32 cellular contexts compared by ENCODE assay signal in the genomic region with DNA sequence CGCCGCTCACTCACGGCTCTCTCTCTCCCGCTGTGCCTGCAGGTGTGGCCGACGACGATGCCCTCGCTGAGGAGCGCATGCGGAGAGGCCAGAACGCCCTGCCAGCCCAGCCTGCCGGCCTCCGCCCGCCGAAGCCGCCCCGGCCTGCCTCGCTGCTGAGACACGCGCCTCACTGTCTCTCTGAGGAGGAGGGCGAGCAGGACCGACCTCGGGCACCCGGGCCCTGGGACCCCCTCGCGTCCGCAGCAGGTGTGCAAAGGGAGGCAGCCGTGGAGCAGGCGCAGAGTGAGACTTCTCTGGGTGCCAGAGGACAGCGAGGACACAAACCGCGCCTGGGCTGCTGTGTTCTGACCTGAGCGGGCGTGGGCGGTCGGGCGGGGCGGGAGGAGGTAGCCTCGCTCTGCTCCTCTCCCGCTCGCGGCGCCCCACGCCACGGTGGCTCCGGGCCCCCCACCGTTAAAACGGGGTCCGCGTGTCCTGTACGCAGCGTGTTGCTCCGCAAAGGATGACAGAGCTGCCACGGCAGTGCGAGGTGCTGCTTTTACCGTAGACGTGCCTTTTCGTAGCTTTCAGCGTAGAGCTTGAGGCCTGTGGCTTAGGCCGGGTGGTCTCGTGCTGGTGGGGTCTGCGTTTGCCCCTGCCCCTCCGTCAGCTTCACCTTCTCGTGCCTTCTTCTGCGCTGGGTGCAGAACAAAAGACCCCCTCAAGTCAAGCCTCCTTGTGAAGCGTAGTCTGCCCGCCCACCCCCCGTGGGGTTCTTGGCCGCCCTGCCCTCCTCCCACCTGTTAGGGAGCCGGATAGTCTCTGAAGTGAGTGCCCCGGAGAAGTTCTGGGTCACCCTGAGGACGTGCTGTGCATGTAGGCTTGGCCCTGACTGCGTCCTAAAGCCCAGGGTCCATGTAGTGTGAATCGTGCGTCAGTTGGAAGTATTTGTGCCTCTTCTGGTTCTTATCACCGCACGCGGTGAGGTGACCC.
DNase-seq lines count a peak whose midpoint lies in the region; ATAC-seq and TF ChIP-seq lines count a peak whose summit lies in the region.
"Had no signal": no experiment of that assay in that cellular context is flagged by ENCODE, and none has a peak within 500 bp of the region (broad histone marks: within the 10 kb centered on the region; RNA-seq: fewer than 3 reads in every experiment).

No MANE protein-coding gene starts in this region.

- POLR2A ChIA-PET in activated CD4-positive, alpha-beta T cell treated with anti-CD3 and anti-CD28 coated beads, Interleukin-2, amount 10 ng/mL, durations not matched to agents 7 days and 5 days (lab: Charles Lee): no interaction called here

- H3K27me3 ChIP-seq in SJSA1 (replicated peaks) (no peaks in the 10 kb centered on the region), smooth muscle cell (ENCODE audit: low read depth) (no peaks in the 10 kb centered on the region)
- H3K27me3 ChIP-seq: left lung, MG63, uterus had no signal

- H3K27ac Mint-ChIP-seq in activated CD4-positive, alpha-beta T cell treated with anti-CD3 and anti-CD28 coated beads, Interleukin-2, amount 10 ng/mL, durations not matched to agents 7 days and 5 days: peak overlapping the region; percentile 31
- H3K27ac Mint-ChIP-seq: activated CD4-positive, alpha-beta T cell treated with anti-CD3 and anti-CD28 coated beads, Interleukin-2, amount 10 ng/mL, durations not matched to agents 24 days and 14 days had no signal

- no peak for ATAC-seq in HG03521 (IDR thresholded peaks at IDR 0.05; ENCODE audit: unreplicated experiment)
- ATAC-seq: activated T-cell treated with anti-CD3 and anti-CD28 coated beads, Interleukin-2, amount 50 U/mL, for 4 hours; left lung had no signal

- H3K4me3 ChIP-seq in SJSA1 (no peak overlapping the region), smooth muscle cell (no peak overlapping the region)
- H3K4me3 ChIP-seq: left lung, MG63, PC-9, thoracic aorta, uterus had no signal

- H3K9ac ChIP-seq in smooth muscle cell (ENCODE audit: low read depth): no peak overlapping the region
- H3K9ac ChIP-seq: KMS-11 had no signal

- H3K9me3 Mint-ChIP-seq in activated CD4-positive, alpha-beta T cell treated with anti-CD3 and anti-CD28 coated beads, Interleukin-2, amount 10 ng/mL, durations not matched to agents 7 days and 5 days: no peaks in the 10 kb centered on the region
- H3K9me3 Mint-ChIP-seq: activated CD4-positive, alpha-beta T cell treated with anti-CD3 and anti-CD28 coated beads, Interleukin-2, amount 10 ng/mL, durations not matched to agents 24 days and 14 days; activated T-cell treated with anti-CD3 and anti-CD28 coated beads, Interleukin-2, amount 50 U/mL, for 4 hours had no signal

- H3K27ac ChIP-seq in SJSA1 (peak overlapping the region; percentile 28; the same call in 1 of the 2 replicates), smooth muscle cell (ENCODE audit: low read depth) (peak overlapping the region; percentile 53)
- H3K27ac ChIP-seq: C4-2B, HL-60, KMS-11, left lung, PC-9, thoracic aorta, uterus, WERI-Rb-1 had no signal

- DNase-seq in activated CD4-positive, alpha-beta T cell treated with anti-CD3 and anti-CD28 coated beads, Interleukin-2, amount 10 ng/mL, durations not matched to agents 7 days and 5 days: no peak
- DNase-seq in activated CD4-positive, alpha-beta T cell treated with anti-CD3 and anti-CD28 coated beads for 4 hours: no peak
- DNase-seq in SJSA1 (ENCODE audit: low read depth in 1 of 2, low spot score in 2 of 2) (no peak), iPS-NIHi11 (ENCODE audit: low spot score) (peak; percentile 9), smooth muscle cell (lab: John Stamatoyannopoulos, UW; ENCODE audit: unreplicated experiment) (no peak), DMS 273 (lab: John Stamatoyannopoulos, UW; ENCODE audit: unreplicated experiment) (no peak), COLO829 (ENCODE audit: low spot score) (no peak)
- DNase-seq: 8988T; activated CD4-positive, alpha-beta T cell treated with anti-CD3 and anti-CD28 coated beads, Interleukin-2, amount 10 ng/mL, durations not matched to agents 24 days and 14 days; activated gamma-delta T cell treated with Interleukin-2 at 50 U/mL for 16 hours; activated T-cell treated with anti-CD3 and anti-CD28 coated beads, Interleukin-2, amount 50 U/mL, for 4 hours; DND-41; GF-D8; HCEC 1CT; MG63; NCI-H1105; NCI-H2029 treated with DMSO at 0.1 percent for 48 hours; NCI-H2227 treated with DMSO at 0.1 percent for 48 hours; NCI-H526 treated with DMSO at 0.1 percent for 48 hours; NK-92 treated with Interleukin-12 subunit alpha and Interleukin-12 subunit beta, amount 100 ng/mL, for 24 hours; PC-9; SHP77 treated with DMSO at 0.1 percent for 48 hours; stimulated activated naive CD4-positive, alpha-beta T cell treated with Interleukin-2 at 50 U/mL for 16 hours; SW 1271; uterus; WERI-Rb-1 had no signal

- peaks cover 33% of the 10 kb centered on the region for H4K20me1 ChIP-seq in smooth muscle cell (ENCODE audit: low read depth)

- TF ChIP-seq CTCF in smooth muscle cell (IDR thresholded peaks at IDR 0.05; ENCODE audit: borderline replicate concordance, insufficient read depth, poor library complexity, severe bottlenecking): no peak

- CTCF ChIA-PET in activated CD4-positive, alpha-beta T cell treated with anti-CD3 and anti-CD28 coated beads, Interleukin-2, amount 10 ng/mL, durations not matched to agents 7 days and 5 days (lab: Charles Lee): no interaction called here

- H3K4me2 ChIP-seq in smooth muscle cell: no peak overlapping the region
- H3K4me2 ChIP-seq: KMS-11, PC-9 had no signal

- no peaks in the 10 kb centered on the region for H3K36me3 Mint-ChIP-seq in activated CD4-positive, alpha-beta T cell treated with anti-CD3 and anti-CD28 coated beads, Interleukin-2, amount 10 ng/mL, durations not matched to agents 7 days and 5 days (ENCODE audit: low read depth)

- WGBS in smooth muscle cell (ENCODE audit: low lambda C conversion rate): 96% methylated on average over 71 of the region's 78 CpGs

- H3K9me3 ChIP-seq in SJSA1 (replicated peaks): no peaks in the 10 kb centered on the region
- no peaks in the 10 kb centered on the region for H3K9me3 ChIP-seq in smooth muscle cell (replicated peaks; ENCODE audit: low read depth)
- H3K9me3 ChIP-seq: left lung, MG63, thoracic aorta, uterus had no signal

- H3K4me1 ChIP-seq in SJSA1 (replicated peaks) (peaks cover 40% of the 10 kb centered on the region), smooth muscle cell (ENCODE audit: low read depth) (peaks cover 18% of the 10 kb centered on the region)

- peaks cover 5% of the 10 kb centered on the region for H3F3A ChIP-seq in smooth muscle cell (ENCODE audit: low read depth)

- peaks cover 7% of the 10 kb centered on the region for H3K4me1 Mint-ChIP-seq in activated CD4-positive, alpha-beta T cell treated with anti-CD3 and anti-CD28 coated beads, Interleukin-2, amount 10 ng/mL, durations not matched to agents 7 days and 5 days

- H3K36me3 ChIP-seq in SJSA1 (peaks cover 67% of the 10 kb centered on the region), smooth muscle cell (ENCODE audit: low read depth) (no peaks in the 10 kb centered on the region)
- H3K36me3 ChIP-seq: MG63, uterus had no signal

- no peaks in the 10 kb centered on the region for H3K79me2 ChIP-seq in smooth muscle cell (ENCODE audit: low read depth)

- no peak overlapping the region for H3K4me3 Mint-ChIP-seq in activated CD4-positive, alpha-beta T cell treated with anti-CD3 and anti-CD28 coated beads, Interleukin-2, amount 10 ng/mL, durations not matched to agents 7 days and 5 days
- H3K4me3 Mint-ChIP-seq: activated CD4-positive, alpha-beta T cell treated with anti-CD3 and anti-CD28 coated beads, Interleukin-2, amount 10 ng/mL, durations not matched to agents 24 days and 14 days; activated T-cell treated with anti-CD3 and anti-CD28 coated beads, Interleukin-2, amount 50 U/mL, for 4 hours had no signal

- no peaks in the 10 kb centered on the region for H3K27me3 Mint-ChIP-seq in activated CD4-positive, alpha-beta T cell treated with anti-CD3 and anti-CD28 coated beads, Interleukin-2, amount 10 ng/mL, durations not matched to agents 7 days and 5 days
- H3K27me3 Mint-ChIP-seq: activated CD4-positive, alpha-beta T cell treated with anti-CD3 and anti-CD28 coated beads, Interleukin-2, amount 10 ng/mL, durations not matched to agents 24 days and 14 days had no signal

- no peak overlapping the region for H2AFZ ChIP-seq in smooth muscle cell (ENCODE audit: low read depth)
- H2AFZ ChIP-seq: PC-9 had no signal
